ENCODE assay signal across 27 cellular contexts in the genomic region with DNA sequence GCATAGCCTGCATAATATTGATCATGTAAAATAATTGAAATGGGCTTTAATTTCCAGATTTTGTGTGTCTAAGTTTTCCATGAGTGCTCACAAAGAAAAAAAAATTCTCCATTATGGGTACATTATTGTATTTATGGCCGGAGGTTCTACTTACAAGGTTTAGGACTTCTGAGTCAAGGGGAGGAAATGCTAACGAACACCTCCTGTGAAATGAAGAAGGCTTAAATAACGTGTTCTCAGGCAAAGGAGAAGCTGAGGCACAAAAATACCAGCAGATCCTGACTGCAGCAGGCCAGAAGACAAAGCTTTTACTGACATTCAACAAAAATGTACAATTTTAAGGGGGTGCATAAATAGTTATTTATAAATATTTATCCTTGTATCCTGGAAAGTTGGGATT.
"Had no signal": no experiment of that assay in that cellular context is flagged by ENCODE, and none has a peak within 500 bp of the region (broad histone marks: within the 10 kb centered on the region; RNA-seq: fewer than 3 reads in every experiment).

No MANE protein-coding gene starts in this region.

- H3K9ac ChIP-seq: KMS-11 had no signal

- ATAC-seq: activated CD4-positive, alpha-beta T cell treated with anti-CD3 and anti-CD28 coated beads for 36 hours; activated CD4-positive, CD25-positive, alpha-beta regulatory T cell treated with anti-CD3 and anti-CD28 coated beads, Interleukin-2, amount 50 U/mL, for 24 hours; activated CD8-positive, alpha-beta T cell treated with anti-CD3 and anti-CD28 coated beads, Interleukin-2, amount 10 ng/mL, durations not matched to agents 7 days and 5 days; activated naive CD4-positive, alpha-beta T cell treated with anti-CD3 and anti-CD28 coated beads, Interleukin-2, amount 50 U/mL, for 72 hours; Panc1 had no signal

- H3K4me1 ChIP-seq: adrenal gland, SJCRH30 had no signal

- H3K9me3 ChIP-seq: adrenal gland, SJCRH30 had no signal

- H3K4me3 Mint-ChIP-seq: activated CD4-positive, alpha-beta T cell treated with anti-CD3 and anti-CD28 coated beads for 36 hours; activated CD4-positive, alpha-beta T cell treated with anti-CD3 and anti-CD28 coated beads, Interleukin-2, amount 10 ng/mL, durations not matched to agents 7 days and 5 days; activated CD8-positive, alpha-beta T cell treated with anti-CD3 and anti-CD28 coated beads, Interleukin-2, amount 10 ng/mL, durations not matched to agents 7 days and 5 days; activated naive CD4-positive, alpha-beta T cell treated with anti-CD3 and anti-CD28 coated beads for 36 hours; activated T-cell treated with anti-CD3 and anti-CD28 coated beads, Interleukin-2, amount 50 U/mL, for 24 hours; brain had no signal

- H3K36me3 ChIP-seq: adrenal gland, SJCRH30 had no signal

- H3K9me3 Mint-ChIP-seq: activated CD4-positive, alpha-beta T cell treated with anti-CD3 and anti-CD28 coated beads, Interleukin-2, amount 10 ng/mL, durations not matched to agents 7 days and 5 days; activated T-cell treated with anti-CD3 and anti-CD28 coated beads, Interleukin-2, amount 50 U/mL, for 24 hours; activated T-helper 2 cell treated with anti-CD3 and anti-CD28 coated beads, Interferon-gamma antibody, Interleukin-2, Interleukin-4, amounts not matched to agents 10 μg/mL and 5 μg/mL and 100 μg/mL, durations not matched to agents 14 hours and 24 hours and 36 hours had no signal

- H3K4me1 Mint-ChIP-seq: activated CD4-positive, alpha-beta T cell treated with anti-CD3 and anti-CD28 coated beads for 36 hours; activated CD4-positive, alpha-beta T cell treated with anti-CD3 and anti-CD28 coated beads, Interleukin-2, amount 10 ng/mL, durations not matched to agents 7 days and 5 days had no signal

- H3K27ac ChIP-seq: adrenal gland, KMS-11, SJCRH30 had no signal

- H3K27ac Mint-ChIP-seq: activated CD4-positive, alpha-beta T cell treated with anti-CD3 and anti-CD28 coated beads for 36 hours; activated CD4-positive, alpha-beta T cell treated with anti-CD3 and anti-CD28 coated beads, Interleukin-2, amount 10 ng/mL, durations not matched to agents 7 days and 5 days; activated CD8-positive, alpha-beta T cell treated with anti-CD3 and anti-CD28 coated beads, Interleukin-2, amount 10 ng/mL, durations not matched to agents 7 days and 5 days; activated naive CD4-positive, alpha-beta T cell treated with anti-CD3 and anti-CD28 coated beads for 36 hours; activated naive CD4-positive, alpha-beta T cell treated with anti-CD3 and anti-CD28 coated beads, Interleukin-2, amount 50 U/mL, for 72 hours; activated T-cell treated with anti-CD3 and anti-CD28 coated beads, Interleukin-2, amount 50 U/mL, for 24 hours; activated T-helper 2 cell treated with anti-CD3 and anti-CD28 coated beads, Interferon-gamma antibody, Interleukin-2, Interleukin-4, amounts not matched to agents 10 μg/mL and 5 μg/mL and 100 μg/mL, durations not matched to agents 14 hours and 24 hours and 36 hours had no signal

- H3K27me3 Mint-ChIP-seq: activated CD4-positive, alpha-beta T cell treated with anti-CD3 and anti-CD28 coated beads for 36 hours; activated CD4-positive, alpha-beta T cell treated with anti-CD3 and anti-CD28 coated beads, Interleukin-2, amount 10 ng/mL, durations not matched to agents 7 days and 5 days; activated T-cell treated with anti-CD3 and anti-CD28 coated beads, Interleukin-2, amount 50 U/mL, for 24 hours had no signal

- H3K4me3 ChIP-seq: adrenal gland, SJCRH30, SK-N-MC had no signal

- DNase-seq: activated CD4-positive, alpha-beta T cell treated with anti-CD3 and anti-CD28 coated beads for 36 hours; activated CD4-positive, alpha-beta T cell treated with anti-CD3 and anti-CD28 coated beads, Interleukin-2, amount 10 ng/mL, durations not matched to agents 7 days and 5 days; activated CD4-positive, alpha-beta T cell treated with anti-CD3 and anti-CD28 coated beads, Interleukin-2, amount 50 U/mL, for 48 hours; activated CD8-positive, alpha-beta T cell treated with anti-CD3 and anti-CD28 coated beads, Interleukin-2, amount 10 ng/mL, durations not matched to agents 7 days and 5 days; activated gamma-delta T cell treated with Interleukin-2 at 50 U/mL for 16 hours; activated naive CD4-positive, alpha-beta T cell treated with anti-CD3 and anti-CD28 coated beads for 36 hours; activated T-cell treated with anti-CD3 and anti-CD28 coated beads, Interleukin-2, amount 50 U/mL, for 24 hours; adrenal gland; caudate nucleus; cerebellar nuclear complex; MM.1S; NCI-H1436; NCI-H187; NCI-H2029 treated with DMSO at 0.1 percent for 48 hours; NCI-H345; NCI-H510A; NCI-H526; SHP77; SJCRH30; T1000 had no signal

- H3K4me2 ChIP-seq: KMS-11 had no signal

- H3K27me3 ChIP-seq: adrenal gland, SJCRH30 had no signal

- H3K36me3 Mint-ChIP-seq: activated naive CD4-positive, alpha-beta T cell treated with anti-CD3 and anti-CD28 coated beads, Interleukin-2, amount 50 U/mL, for 72 hours; brain had no signal
